ENCODE assay signal across 8 cellular contexts in the genomic region with DNA sequence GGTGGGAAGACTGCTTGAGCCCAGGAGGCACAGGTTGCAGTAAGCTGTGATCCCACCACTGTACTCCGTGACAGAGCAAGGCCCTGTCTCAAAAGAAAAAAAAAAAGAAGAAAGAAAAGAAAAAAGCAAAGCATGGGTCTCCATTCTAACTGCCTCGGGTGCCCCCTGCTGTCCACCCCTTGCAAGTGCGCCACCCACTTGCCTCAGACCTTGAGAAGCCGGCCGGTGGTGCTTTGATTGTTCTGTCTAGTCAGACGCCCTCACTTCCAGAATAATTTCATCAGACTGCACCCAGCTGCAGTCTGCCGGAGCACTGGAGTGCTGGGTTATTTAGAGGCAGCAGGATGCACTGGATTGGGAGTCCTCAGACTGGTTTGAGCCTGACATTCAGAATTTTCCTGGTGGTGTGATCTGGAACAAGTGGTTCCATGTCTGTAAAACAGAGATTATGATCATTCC. TPM values are rescaled to one million over a fixed set of nuclear protein-coding genes. Genes with fewer than 3 reads are reported as not detected.
DNase-seq lines count a peak whose midpoint lies in the region; ATAC-seq and TF ChIP-seq lines count a peak whose summit lies in the region.

No MANE protein-coding gene starts in this region.

- ATAC-seq in HG03378 (IDR thresholded peaks at IDR 0.05; ENCODE audit: unreplicated experiment) = no peak

- no peak overlapping the region for H3K4me3 Mint-ChIP-seq in activated CD4-positive, alpha-beta memory T cell treated with anti-CD3 and anti-CD28 coated beads, Interleukin-2, amount 10 ng/mL, durations not matched to agents 7 days and 5 days

- H3K27ac Mint-ChIP-seq in activated CD4-positive, alpha-beta memory T cell treated with anti-CD3 and anti-CD28 coated beads, Interleukin-2, amount 10 ng/mL, durations not matched to agents 7 days and 5 days = no peak overlapping the region

- DNase-seq in COR-L47 (lab: John Stamatoyannopoulos, UW) (peak; percentile 46), HL-60 (ENCODE audit: low read depth in 1 of 2, low spot score in 1 of 2) (peak; percentile 49 to 81), NCI-H82 (lab: John Stamatoyannopoulos, UW) (peak; percentile 87), ecto neural progenitor cell (ENCODE audit: low spot score) (peak; percentile 91), mesenchymal stem cell (peak; percentile 83)
- DNase-seq in activated CD4-positive, alpha-beta memory T cell treated with anti-CD3 and anti-CD28 coated beads, Interleukin-2, amount 10 ng/mL, durations not matched to agents 7 days and 5 days = peak; percentile 80
- DNase-seq in stimulated activated CD8-positive, alpha-beta memory T cell treated with anti-CD3 and anti-CD28 coated beads, Interleukin-15, amount 100 ng/mL, for 48 hours (ENCODE audit: low read depth in 2 of 2) = peak; percentile 57 to 58

- H3K36me3 Mint-ChIP-seq in activated CD4-positive, alpha-beta memory T cell treated with anti-CD3 and anti-CD28 coated beads, Interleukin-2, amount 10 ng/mL, durations not matched to agents 7 days and 5 days (ENCODE audit: low read depth) = no peaks in the 10 kb centered on the region

- no peak overlapping the region for H4K91ac ChIP-seq in mesenchymal stem cell (ENCODE audit: low read length)

- no peak overlapping the region for H3K4ac ChIP-seq in mesenchymal stem cell (ENCODE audit: low read depth in 1 of 2, low read length in 2 of 2)

- H3K4me3 ChIP-seq in HL-60 (replicated peaks; ENCODE audit: insufficient read depth, low read length) (no peak overlapping the region), mesenchymal stem cell (ENCODE audit: insufficient read depth in 1 of 2, low read depth in 1 of 2, low read length in 2 of 2) (no peak overlapping the region)

- no peak overlapping the region for H2AK5ac ChIP-seq in mesenchymal stem cell (ENCODE audit: low read length, severe bottlenecking)

- CTCF ChIA-PET in activated CD4-positive, alpha-beta memory T cell treated with anti-CD3 and anti-CD28 coated beads, Interleukin-2, amount 10 ng/mL, durations not matched to agents 7 days and 5 days (lab: Charles Lee) = interaction anchor here (0.6 to 4.2 kb wide), 18 partner anchors 9 to 721 kb away, joined by 3 to 35 read pairs (median 4); partner anchors contain the start of gene TM9SF4

- no peaks in the 10 kb centered on the region for H3K9me3 Mint-ChIP-seq in activated CD4-positive, alpha-beta memory T cell treated with anti-CD3 and anti-CD28 coated beads, Interleukin-2, amount 10 ng/mL, durations not matched to agents 7 days and 5 days

- no peak overlapping the region for H3K4me2 ChIP-seq in mesenchymal stem cell (ENCODE audit: low read length, poor library complexity, severe bottlenecking)

- H3K4me1 Mint-ChIP-seq in activated CD4-positive, alpha-beta memory T cell treated with anti-CD3 and anti-CD28 coated beads, Interleukin-2, amount 10 ng/mL, durations not matched to agents 7 days and 5 days = no peaks in the 10 kb centered on the region

- H2BK12ac ChIP-seq in mesenchymal stem cell (ENCODE audit: low read length in 2 of 2) = no peak overlapping the region

- H3K9ac ChIP-seq in mesenchymal stem cell (ENCODE audit: low read length) = no peak overlapping the region

- no peak overlapping the region for H3K18ac ChIP-seq in mesenchymal stem cell (ENCODE audit: low read depth in 1 of 2, low read length in 2 of 2)

- H3K27me3 Mint-ChIP-seq in activated CD4-positive, alpha-beta memory T cell treated with anti-CD3 and anti-CD28 coated beads, Interleukin-2, amount 10 ng/mL, durations not matched to agents 7 days and 5 days = peaks cover 15% of the 10 kb centered on the region

- TF ChIP-seq CTCF in HL-60 (IDR thresholded peaks at IDR 0.05; ENCODE audit: insufficient read depth, low read length) = peak; percentile 83

- no peaks in the 10 kb centered on the region for H3K4me1 ChIP-seq in mesenchymal stem cell (ENCODE audit: control insufficient read depth, insufficient read depth, low read depth, low read length)

- WGBS in mesenchymal stem cell = 6% methylated on average over 7 of the region's 7 CpGs

- H2BK120ac ChIP-seq in mesenchymal stem cell (ENCODE audit: low read depth, low read length) = no peak overlapping the region

- H3K14ac ChIP-seq in mesenchymal stem cell (ENCODE audit: low read length in 2 of 2) = no peak overlapping the region

- H3K23ac ChIP-seq in mesenchymal stem cell (ENCODE audit: low read length in 2 of 2) = no peak overlapping the region

- H3K9me3 ChIP-seq in mesenchymal stem cell (ENCODE audit: control insufficient read depth, low read length) = no peaks in the 10 kb centered on the region

- H2BK5ac ChIP-seq in mesenchymal stem cell (ENCODE audit: low read depth, low read length, poor library complexity, severe bottlenecking) = no peak overlapping the region

- no peaks in the 10 kb centered on the region for H3K36me3 ChIP-seq in mesenchymal stem cell (ENCODE audit: control insufficient read depth in 1 of 2, insufficient read depth in 2 of 2, low read depth in 1 of 2, low read length in 2 of 2)

- POLR2A ChIA-PET in activated CD4-positive, alpha-beta memory T cell treated with anti-CD3 and anti-CD28 coated beads, Interleukin-2, amount 10 ng/mL, durations not matched to agents 7 days and 5 days (lab: Charles Lee) = interaction anchor here (0.9 kb wide), 1 partner anchor 17 kb away, joined by 3 read pairs; the partner anchor contains the start of gene TM9SF4

- H2AFZ ChIP-seq in mesenchymal stem cell (ENCODE audit: low read depth, low read length) = no peak overlapping the region

- H2BK15ac ChIP-seq in mesenchymal stem cell (ENCODE audit: low read depth, poor library complexity, severe bottlenecking) = peak overlapping the region; percentile 56

- no peak overlapping the region for H3K27ac ChIP-seq in HL-60 (replicated peaks)
- no peak overlapping the region for H3K27ac ChIP-seq in mesenchymal stem cell (ENCODE audit: low read length, poor library complexity, severe bottlenecking)

- no peak overlapping the region for H4K8ac ChIP-seq in mesenchymal stem cell (ENCODE audit: low read length)

- no peaks in the 10 kb centered on the region for H3K79me1 ChIP-seq in mesenchymal stem cell (replicated peaks; ENCODE audit: low read length, poor library complexity, severe bottlenecking)

- H3K27me3 ChIP-seq in HL-60 (ENCODE audit: insufficient read depth, poor library complexity, severe bottlenecking) (no peaks in the 10 kb centered on the region), mesenchymal stem cell (ENCODE audit: control insufficient read depth in 1 of 2, insufficient read depth in 1 of 2, low read length in 2 of 2) (peaks cover 46 to 56% of the 10 kb centered on the region in 2 experiments)

RNA-seq across cellular contexts. Expression of gene TM9SF4, which starts 17.6 kb away (rescaled TPM):
- total RNA-seq in activated CD4-positive, alpha-beta memory T cell treated with anti-CD3 and anti-CD28 coated beads, Interleukin-2, amount 10 ng/mL, durations not matched to agents 7 days and 5 days = 10 to 100 TPM; 37.6 to 38.6 TPM
- 84.0 TPM for polyA plus RNA-seq in mesenchymal stem cell (2013, experiment 1 of 2)
- 82.0 TPM for polyA plus RNA-seq in mesenchymal stem cell (2013, experiment 2 of 2)

RNA-seq across cellular contexts. Expression of gene HCK, which starts 39.9 kb away (rescaled TPM):
- total RNA-seq in activated CD4-positive, alpha-beta memory T cell treated with anti-CD3 and anti-CD28 coated beads, Interleukin-2, amount 10 ng/mL, durations not matched to agents 7 days and 5 days = under 1 TPM; 0.10 to 0.35 TPM
- polyA plus RNA-seq in mesenchymal stem cell (2013, experiment 1 of 2) = not detected
- polyA plus RNA-seq in mesenchymal stem cell (2013, experiment 2 of 2) = 0.03 TPM
